21 cellular contexts compared by ENCODE assay signal in the genomic region with DNA sequence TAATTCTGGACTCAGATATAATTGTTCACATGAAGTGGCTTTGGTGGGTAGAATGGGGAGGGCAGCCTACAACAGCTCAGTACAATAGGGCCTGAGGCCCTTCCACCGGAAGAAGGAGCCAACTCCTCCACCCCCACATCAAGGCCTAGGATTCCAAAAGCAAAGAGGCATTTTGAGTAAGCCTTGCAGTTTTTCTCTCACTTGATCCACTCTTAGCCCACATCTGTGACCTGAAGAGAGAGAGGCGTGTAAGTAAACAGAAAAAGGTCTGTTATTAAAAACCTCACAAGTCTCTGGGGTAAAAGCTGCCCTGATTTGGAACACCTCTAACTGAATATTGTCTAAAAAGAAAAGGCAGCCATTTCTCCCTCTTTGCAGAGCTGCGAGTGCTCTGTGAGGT.
"Had no signal": no experiment of that assay in that cellular context is flagged by ENCODE, and none has a peak within 500 bp of the region (broad histone marks: within the 10 kb centered on the region; RNA-seq: fewer than 3 reads in every experiment).

No MANE protein-coding gene starts in this region.

- FAIRE-seq: urothelium cell line had no signal

- H3K4me1 ChIP-seq: heart right ventricle had no signal

- DNase-seq: activated CD4-positive, alpha-beta T cell treated with anti-CD3 and anti-CD28 coated beads, Interleukin-2, amount 50 U/mL, for 4 hours; activated CD8-positive, alpha-beta memory T cell treated with anti-CD3 and anti-CD28 coated beads, Interleukin-2, amount 50 U/mL, for 48 hours; activated naive CD4-positive, alpha-beta T cell treated with anti-CD3 and anti-CD28 coated beads, Interleukin-2, amount 10 ng/mL, durations not matched to agents 7 days and 5 days; activated T-cell treated with anti-CD3 and anti-CD28 coated beads, Interleukin-2, amount 50 U/mL, for 4 hours; cerebellar nuclear complex; cortex of kidney; endodermal cell; heart right ventricle; islet precursor cell; left colon; stimulated activated CD4-positive, alpha-beta T cell treated with anti-CD3 and anti-CD28 coated beads, Interleukin-12 subunit alpha, Interleukin-12 subunit beta, amount 100 ng/mL, for 4 hours; stimulated activated CD4-positive, alpha-beta T cell treated with anti-CD3 and anti-CD28 coated beads, Interleukin-4, amount 100 ng/mL, for 4 hours; T-helper 1 cell had no signal

- H3K27ac ChIP-seq: epithelial cell of prostate, heart right ventricle had no signal

- H3K9me3 Mint-ChIP-seq: natural killer cell treated with Interleukin-12 subunit alpha and Interleukin-12 subunit beta and Interleukin-15 and Interleukin-18, amount 100 ng/mL, for 72 hours; stimulated activated naive CD8-positive, alpha-beta T cell treated with anti-CD3 and anti-CD28 coated beads, Interleukin-15, Interleukin-2, amounts not matched to agents 100 ng/mL and 50 ng/mL, for 24 hours had no signal

- H3K4me3 Mint-ChIP-seq: activated naive CD4-positive, alpha-beta T cell treated with anti-CD3 and anti-CD28 coated beads, Interleukin-2, amount 10 ng/mL, durations not matched to agents 7 days and 5 days; activated T-cell treated with anti-CD3 and anti-CD28 coated beads, Interleukin-2, amount 50 U/mL, for 4 hours; endodermal cell; memory B cell; natural killer cell treated with Interleukin-12 subunit alpha and Interleukin-12 subunit beta and Interleukin-15 and Interleukin-18, amount 100 ng/mL, for 72 hours; stimulated activated naive CD8-positive, alpha-beta T cell treated with anti-CD3 and anti-CD28 coated beads, Interleukin-15, Interleukin-2, amounts not matched to agents 100 ng/mL and 50 ng/mL, for 24 hours; WTC11 had no signal

- ATAC-seq: activated T-cell treated with anti-CD3 and anti-CD28 coated beads, Interleukin-2, amount 50 U/mL, for 4 hours; heart right ventricle; left colon; natural killer cell treated with Interleukin-12 subunit alpha and Interleukin-12 subunit beta and Interleukin-15 and Interleukin-18, amount 100 ng/mL, for 72 hours; WTC11 had no signal

- H3K4me3 ChIP-seq: heart right ventricle, tibial nerve had no signal

- H3K27me3 Mint-ChIP-seq: progenitor cell of endocrine pancreas; stimulated activated naive CD8-positive, alpha-beta T cell treated with anti-CD3 and anti-CD28 coated beads, Interleukin-15, Interleukin-2, amounts not matched to agents 100 ng/mL and 50 ng/mL, for 24 hours had no signal

- H3K27me3 ChIP-seq: heart right ventricle, tibial nerve had no signal

- H3K27ac Mint-ChIP-seq: activated naive CD4-positive, alpha-beta T cell treated with anti-CD3 and anti-CD28 coated beads, Interleukin-2, amount 10 ng/mL, durations not matched to agents 7 days and 5 days; endodermal cell; memory B cell; natural killer cell treated with Interleukin-12 subunit alpha and Interleukin-12 subunit beta and Interleukin-15 and Interleukin-18, amount 100 ng/mL, for 72 hours; progenitor cell of endocrine pancreas; stimulated activated naive CD8-positive, alpha-beta T cell treated with anti-CD3 and anti-CD28 coated beads, Interleukin-15, Interleukin-2, amounts not matched to agents 100 ng/mL and 50 ng/mL, for 24 hours; WTC11 had no signal

- H3K4me1 Mint-ChIP-seq: activated naive CD4-positive, alpha-beta T cell treated with anti-CD3 and anti-CD28 coated beads, Interleukin-2, amount 10 ng/mL, durations not matched to agents 7 days and 5 days; endodermal cell had no signal

- H3K36me3 ChIP-seq: heart right ventricle, tibial nerve had no signal
